In the genomic region with DNA sequence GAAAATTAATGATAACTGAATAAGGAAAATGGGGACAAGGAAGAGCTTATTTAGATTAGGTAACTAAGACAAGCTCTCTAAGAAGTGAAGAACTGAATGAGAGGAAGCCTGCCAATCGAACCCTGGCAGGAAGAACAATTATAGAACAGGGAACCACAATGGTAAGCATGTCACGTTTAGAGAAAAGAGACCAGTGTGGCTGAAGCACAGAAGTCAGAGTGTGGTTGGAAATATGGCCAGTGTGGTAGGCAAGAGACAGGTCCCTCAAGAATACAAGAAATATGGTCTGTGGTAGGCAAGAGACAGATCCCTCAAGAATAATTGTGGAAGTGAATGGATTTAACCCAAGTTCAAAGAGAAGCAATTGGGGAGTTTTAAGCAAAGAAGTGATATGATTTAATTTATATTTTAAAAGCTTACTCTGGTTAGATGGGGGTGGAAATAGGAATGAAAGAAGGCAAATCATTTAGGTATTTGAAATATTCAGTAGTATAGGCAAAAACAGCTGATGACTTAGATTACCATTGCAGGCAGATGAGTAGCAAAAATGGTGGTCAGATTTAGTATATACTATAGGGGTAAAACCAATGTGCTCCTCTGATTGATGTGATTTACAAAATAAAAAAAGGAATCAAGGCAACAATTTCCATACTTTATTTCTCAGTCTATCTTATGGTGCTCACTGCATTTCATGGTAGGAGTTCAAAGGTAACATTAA, we compare ENCODE assay signal across 10 cellular contexts. TPM values are rescaled to one million over a fixed set of nuclear protein-coding genes. Genes with fewer than 3 reads are reported as not detected.
A peak's percentile ranks its signal among the peaks of the same experiment; 100 is the strongest.
DNase-seq lines count a peak whose midpoint lies in the region; ATAC-seq and TF ChIP-seq lines count a peak whose summit lies in the region.
"Had no signal": no experiment of that assay in that cellular context is flagged by ENCODE, and none has a peak within 500 bp of the region (broad histone marks: within the 10 kb centered on the region; RNA-seq: fewer than 3 reads in every experiment).

No MANE protein-coding gene starts in this region.

- H3K9me3 Mint-ChIP-seq in activated naive CD8-positive, alpha-beta T cell (ENCODE audit: low read depth) = peaks cover 8% of the 10 kb centered on the region
- peaks cover 32% of the 10 kb centered on the region for H3K9me3 Mint-ChIP-seq in T-helper 2 cell treated with Interferon-gamma antibody and Interleukin-4, amounts not matched to agents 5 μg/mL and 100 μg/mL, for 36 hours

- DNase-seq in GM13976 (ENCODE audit: low spot score) = peak; percentile 26
- DNase-seq in ecto neural progenitor cell (ENCODE audit: low spot score) = no peak
- DNase-seq in GF-D8 (lab: John Stamatoyannopoulos, UW) = no peak
- no peak for DNase-seq in T-helper 2 cell treated with Interferon-gamma antibody and Interleukin-4, amounts not matched to agents 5 μg/mL and 100 μg/mL, for 36 hours (ENCODE audit: low spot score)
- DNase-seq in ascending aorta (ENCODE audit: low spot score in 2 of 2) = no peak

- no peaks in the 10 kb centered on the region for H3K27me3 Mint-ChIP-seq in activated naive CD8-positive, alpha-beta T cell
- H3K27me3 Mint-ChIP-seq in T-helper 2 cell treated with Interferon-gamma antibody and Interleukin-4, amounts not matched to agents 5 μg/mL and 100 μg/mL, for 36 hours (ENCODE audit: low read depth) = no peaks in the 10 kb centered on the region

- H3K4me1 Mint-ChIP-seq in activated naive CD8-positive, alpha-beta T cell (ENCODE audit: low read depth) = peaks cover 53% of the 10 kb centered on the region
- peaks cover 12% of the 10 kb centered on the region for H3K4me1 Mint-ChIP-seq in T-helper 2 cell treated with Interferon-gamma antibody and Interleukin-4, amounts not matched to agents 5 μg/mL and 100 μg/mL, for 36 hours (ENCODE audit: low read depth)

- H3K27ac Mint-ChIP-seq in activated naive CD8-positive, alpha-beta T cell = peak overlapping the region; percentile 88
- H3K27ac Mint-ChIP-seq in T-helper 2 cell treated with Interferon-gamma antibody and Interleukin-4, amounts not matched to agents 5 μg/mL and 100 μg/mL, for 36 hours = no peak overlapping the region

- no peak overlapping the region for H3K4me3 ChIP-seq in ascending aorta

- no peaks in the 10 kb centered on the region for H3K27me3 ChIP-seq in ascending aorta

- no peaks in the 10 kb centered on the region for H3K9me3 ChIP-seq in ascending aorta

- H3K27ac ChIP-seq in ascending aorta = no peak overlapping the region
- H3K27ac ChIP-seq: VCaP had no signal

- H3K4me3 Mint-ChIP-seq in activated naive CD8-positive, alpha-beta T cell = peak overlapping the region; percentile 61
- no peak overlapping the region for H3K4me3 Mint-ChIP-seq in T-helper 2 cell treated with Interferon-gamma antibody and Interleukin-4, amounts not matched to agents 5 μg/mL and 100 μg/mL, for 36 hours

- H3K4me1 ChIP-seq in ascending aorta = no peaks in the 10 kb centered on the region

- in situ Hi-C loops in GM13976 (cut with MboI; ENCODE audit: low sequenced_read_pairs, unreplicated experiment) = no loop called here

- ATAC-seq in GM19463 (IDR thresholded peaks at IDR 0.05; ENCODE audit: unreplicated experiment) (peak; percentile 70), HG03103 (IDR thresholded peaks at IDR 0.05; ENCODE audit: low read depth, unreplicated experiment) (peak; percentile 91)

- H3K36me3 Mint-ChIP-seq in activated naive CD8-positive, alpha-beta T cell = peaks cover 36% of the 10 kb centered on the region
- peaks cover 45% of the 10 kb centered on the region for H3K36me3 Mint-ChIP-seq in T-helper 2 cell treated with Interferon-gamma antibody and Interleukin-4, amounts not matched to agents 5 μg/mL and 100 μg/mL, for 36 hours (ENCODE audit: low read depth)

- no peaks in the 10 kb centered on the region for H3K36me3 ChIP-seq in ascending aorta

- TF ChIP-seq CTCF in GM13976 (IDR thresholded peaks at IDR 0.05; ENCODE audit: borderline replicate concordance, control extremely low read depth, extremely low read depth, insufficient read depth, missing control alignments) (no peak), ascending aorta (IDR thresholded peaks at IDR 0.05) (no peak)

- intact Hi-C loops in ascending aorta (cut with DNase I) = no loop called here

RNA-seq across cellular contexts. Expression of gene ERMN, which starts 38.8 kb away (rescaled TPM):
- not detected for total RNA-seq in ascending aorta
- total RNA-seq: kidney epithelial cell had no signal
